In the genomic region with DNA sequence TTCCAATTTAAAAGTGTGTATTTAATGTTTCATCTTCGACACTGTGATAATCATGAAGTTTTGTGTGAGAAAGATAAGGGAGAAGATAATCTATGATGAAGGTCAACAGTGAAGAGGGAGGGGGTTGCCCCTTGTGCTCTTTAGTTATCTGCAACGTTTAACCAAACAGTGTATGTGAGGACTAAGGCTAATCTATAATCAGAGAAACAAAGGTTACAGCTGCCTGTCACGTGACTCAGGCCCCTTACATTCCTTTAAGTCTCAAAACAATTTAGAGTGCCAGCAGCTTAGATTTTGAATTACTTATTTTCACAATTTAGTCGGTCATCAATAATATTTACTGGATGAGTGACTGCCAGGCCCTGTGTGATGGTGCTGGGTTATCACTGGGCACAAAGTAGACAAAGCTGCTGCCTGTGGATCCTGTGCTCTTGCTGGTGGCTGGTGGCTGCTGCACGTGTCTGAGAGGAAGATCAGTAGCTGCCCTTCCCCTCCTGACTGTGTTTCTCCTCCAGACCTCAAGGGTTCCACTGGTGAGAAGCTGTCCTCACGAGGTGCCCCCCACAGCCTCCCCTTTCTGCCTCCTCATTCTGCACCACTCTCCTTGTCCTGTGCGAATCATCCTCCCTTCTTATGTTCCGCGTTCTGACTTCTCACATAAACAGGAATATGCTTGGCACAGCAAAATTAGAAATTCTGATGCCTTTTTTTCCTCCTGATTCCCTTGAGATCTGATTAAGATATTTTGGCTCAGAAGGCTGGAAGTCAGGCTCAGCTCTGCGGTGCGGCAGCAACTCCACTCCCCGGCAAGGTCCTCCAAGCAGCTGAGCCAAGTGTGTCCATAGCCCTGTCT, we compare ENCODE assay signal across 1 cellular context.
TF ChIP-seq lines count a peak whose summit lies in the region.

No MANE protein-coding gene starts in this region.

TF ChIP-seq in HepG2, 621 proteins besides CTCF, POLR2A, EP300 and RAD21 (continued from another document):
- TF ChIP-seq ZNF367 (CRISPR knock-in tag; IDR thresholded peaks at IDR 0.05; ENCODE audit: borderline replicate concordance) (no peak), AKAP8 (CRISPR knock-in tag; IDR thresholded peaks at IDR 0.05) (no peak), GABPA (IDR thresholded peaks at IDR 0.05; ENCODE audit: low read depth, low read length) (no peak), GABPA (CRISPR knock-in tag; IDR thresholded peaks at IDR 0.05; ENCODE audit: low read depth) (0 out of 2 replicates have a peak, but pooled peaks have one; percentile 11), ZSCAN12 (CRISPR knock-in tag; IDR thresholded peaks at IDR 0.05) (no peak), ZNF253 (CRISPR knock-in tag; IDR thresholded peaks at IDR 0.05; ENCODE audit: borderline replicate concordance) (no peak), PITX1 (CRISPR knock-in tag; IDR thresholded peaks at IDR 0.05) (peak; percentile 93), ZNF10 (CRISPR knock-in tag; IDR thresholded peaks at IDR 0.05; ENCODE audit: borderline replicate concordance, low read depth) (no peak), HNF4A (CRISPR knock-in tag; IDR thresholded peaks at IDR 0.05) (peak; percentile 83), KLF9 (CRISPR knock-in tag; IDR thresholded peaks at IDR 0.05; ENCODE audit: low read depth) (no peak), ZNF468 (CRISPR knock-in tag; IDR thresholded peaks at IDR 0.05) (no peak), HCFC1 (IDR thresholded peaks at IDR 0.05; ENCODE audit: low read depth, low read length) (no peak), RBFOX2 (IDR thresholded peaks at IDR 0.05; ENCODE audit: low read depth, low read length) (no peak), FLYWCH1 (CRISPR knock-in tag; IDR thresholded peaks at IDR 0.05) (no peak), ZNF782 (CRISPR knock-in tag; IDR thresholded peaks at IDR 0.05; ENCODE audit: borderline replicate concordance) (no peak), ZNF703 (CRISPR knock-in tag; IDR thresholded peaks at IDR 0.05; ENCODE audit: borderline replicate concordance) (peak; percentile 52; the same call in 1 of the 2 replicates), TBP (CRISPR knock-in tag; IDR thresholded peaks at IDR 0.05) (no peak), ATAD3A (CRISPR knock-in tag; IDR thresholded peaks at IDR 0.05) (no peak), ZNF543 (CRISPR knock-in tag; IDR thresholded peaks at IDR 0.05) (no peak), AHR (CRISPR knock-in tag; IDR thresholded peaks at IDR 0.05) (no peak), SIN3B (IDR thresholded peaks at IDR 0.05; ENCODE audit: low read length) (no peak), YEATS2 (CRISPR knock-in tag; IDR thresholded peaks at IDR 0.05; ENCODE audit: borderline replicate concordance) (no peak)
- TF ChIP-seq, protein P1, sequence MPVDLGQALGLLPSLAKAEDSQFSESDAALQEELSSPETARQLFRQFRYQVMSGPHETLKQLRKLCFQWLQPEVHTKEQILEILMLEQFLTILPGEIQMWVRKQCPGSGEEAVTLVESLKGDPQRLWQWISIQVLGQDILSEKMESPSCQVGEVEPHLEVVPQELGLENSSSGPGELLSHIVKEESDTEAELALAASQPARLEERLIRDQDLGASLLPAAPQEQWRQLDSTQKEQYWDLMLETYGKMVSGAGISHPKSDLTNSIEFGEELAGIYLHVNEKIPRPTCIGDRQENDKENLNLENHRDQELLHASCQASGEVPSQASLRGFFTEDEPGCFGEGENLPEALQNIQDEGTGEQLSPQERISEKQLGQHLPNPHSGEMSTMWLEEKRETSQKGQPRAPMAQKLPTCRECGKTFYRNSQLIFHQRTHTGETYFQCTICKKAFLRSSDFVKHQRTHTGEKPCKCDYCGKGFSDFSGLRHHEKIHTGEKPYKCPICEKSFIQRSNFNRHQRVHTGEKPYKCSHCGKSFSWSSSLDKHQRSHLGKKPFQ (CRISPR knock-in tag; IDR thresholded peaks at IDR 0.05; ENCODE audit: insufficient replicate concordance): no peak
- TF ChIP-seq, protein P2, sequence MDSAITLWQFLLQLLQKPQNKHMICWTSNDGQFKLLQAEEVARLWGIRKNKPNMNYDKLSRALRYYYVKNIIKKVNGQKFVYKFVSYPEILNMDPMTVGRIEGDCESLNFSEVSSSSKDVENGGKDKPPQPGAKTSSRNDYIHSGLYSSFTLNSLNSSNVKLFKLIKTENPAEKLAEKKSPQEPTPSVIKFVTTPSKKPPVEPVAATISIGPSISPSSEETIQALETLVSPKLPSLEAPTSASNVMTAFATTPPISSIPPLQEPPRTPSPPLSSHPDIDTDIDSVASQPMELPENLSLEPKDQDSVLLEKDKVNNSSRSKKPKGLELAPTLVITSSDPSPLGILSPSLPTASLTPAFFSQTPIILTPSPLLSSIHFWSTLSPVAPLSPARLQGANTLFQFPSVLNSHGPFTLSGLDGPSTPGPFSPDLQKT (CRISPR knock-in tag; IDR thresholded peaks at IDR 0.05; ENCODE audit: borderline replicate concordance): no peak
- TF ChIP-seq, protein P3, sequence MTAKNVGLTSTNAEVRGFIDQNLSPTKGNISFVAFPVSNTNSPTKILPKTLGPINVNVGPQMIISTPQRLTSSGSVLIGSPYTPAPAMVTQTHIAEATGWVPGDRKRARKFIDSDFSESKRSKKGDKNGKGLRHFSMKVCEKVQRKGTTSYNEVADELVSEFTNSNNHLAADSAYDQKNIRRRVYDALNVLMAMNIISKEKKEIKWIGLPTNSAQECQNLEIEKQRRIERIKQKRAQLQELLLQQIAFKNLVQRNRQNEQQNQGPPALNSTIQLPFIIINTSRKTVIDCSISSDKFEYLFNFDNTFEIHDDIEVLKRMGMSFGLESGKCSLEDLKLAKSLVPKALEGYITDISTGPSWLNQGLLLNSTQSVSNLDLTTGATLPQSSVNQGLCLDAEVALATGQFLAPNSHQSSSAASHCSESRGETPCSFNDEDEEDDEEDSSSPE (CRISPR knock-in tag; IDR thresholded peaks at IDR 0.05): no peak
- TF ChIP-seq, protein P4, sequence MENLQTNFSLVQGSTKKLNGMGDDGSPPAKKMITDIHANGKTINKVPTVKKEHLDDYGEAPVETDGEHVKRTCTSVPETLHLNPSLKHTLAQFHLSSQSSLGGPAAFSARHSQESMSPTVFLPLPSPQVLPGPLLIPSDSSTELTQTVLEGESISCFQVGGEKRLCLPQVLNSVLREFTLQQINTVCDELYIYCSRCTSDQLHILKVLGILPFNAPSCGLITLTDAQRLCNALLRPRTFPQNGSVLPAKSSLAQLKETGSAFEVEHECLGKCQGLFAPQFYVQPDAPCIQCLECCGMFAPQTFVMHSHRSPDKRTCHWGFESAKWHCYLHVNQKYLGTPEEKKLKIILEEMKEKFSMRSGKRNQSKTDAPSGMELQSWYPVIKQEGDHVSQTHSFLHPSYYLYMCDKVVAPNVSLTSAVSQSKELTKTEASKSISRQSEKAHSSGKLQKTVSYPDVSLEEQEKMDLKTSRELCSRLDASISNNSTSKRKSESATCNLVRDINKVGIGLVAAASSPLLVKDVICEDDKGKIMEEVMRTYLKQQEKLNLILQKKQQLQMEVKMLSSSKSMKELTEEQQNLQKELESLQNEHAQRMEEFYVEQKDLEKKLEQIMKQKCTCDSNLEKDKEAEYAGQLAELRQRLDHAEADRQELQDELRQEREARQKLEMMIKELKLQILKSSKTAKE (CRISPR knock-in tag; IDR thresholded peaks at IDR 0.05; ENCODE audit: borderline replicate concordance): no peak
- TF ChIP-seq, protein P5, sequence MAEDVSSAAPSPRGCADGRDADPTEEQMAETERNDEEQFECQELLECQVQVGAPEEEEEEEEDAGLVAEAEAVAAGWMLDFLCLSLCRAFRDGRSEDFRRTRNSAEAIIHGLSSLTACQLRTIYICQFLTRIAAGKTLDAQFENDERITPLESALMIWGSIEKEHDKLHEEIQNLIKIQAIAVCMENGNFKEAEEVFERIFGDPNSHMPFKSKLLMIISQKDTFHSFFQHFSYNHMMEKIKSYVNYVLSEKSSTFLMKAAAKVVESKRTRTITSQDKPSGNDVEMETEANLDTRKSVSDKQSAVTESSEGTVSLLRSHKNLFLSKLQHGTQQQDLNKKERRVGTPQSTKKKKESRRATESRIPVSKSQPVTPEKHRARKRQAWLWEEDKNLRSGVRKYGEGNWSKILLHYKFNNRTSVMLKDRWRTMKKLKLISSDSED (CRISPR knock-in tag; IDR thresholded peaks at IDR 0.05): no peak
- TF ChIP-seq, protein P6, sequence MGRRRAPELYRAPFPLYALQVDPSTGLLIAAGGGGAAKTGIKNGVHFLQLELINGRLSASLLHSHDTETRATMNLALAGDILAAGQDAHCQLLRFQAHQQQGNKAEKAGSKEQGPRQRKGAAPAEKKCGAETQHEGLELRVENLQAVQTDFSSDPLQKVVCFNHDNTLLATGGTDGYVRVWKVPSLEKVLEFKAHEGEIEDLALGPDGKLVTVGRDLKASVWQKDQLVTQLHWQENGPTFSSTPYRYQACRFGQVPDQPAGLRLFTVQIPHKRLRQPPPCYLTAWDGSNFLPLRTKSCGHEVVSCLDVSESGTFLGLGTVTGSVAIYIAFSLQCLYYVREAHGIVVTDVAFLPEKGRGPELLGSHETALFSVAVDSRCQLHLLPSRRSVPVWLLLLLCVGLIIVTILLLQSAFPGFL (CRISPR knock-in tag; IDR thresholded peaks at IDR 0.05): no peak
TF ChIP-seq in HepG2: peak in this region for 102.
